Comparison of ENCODE assay signal across 19 cellular contexts in the genomic region with DNA sequence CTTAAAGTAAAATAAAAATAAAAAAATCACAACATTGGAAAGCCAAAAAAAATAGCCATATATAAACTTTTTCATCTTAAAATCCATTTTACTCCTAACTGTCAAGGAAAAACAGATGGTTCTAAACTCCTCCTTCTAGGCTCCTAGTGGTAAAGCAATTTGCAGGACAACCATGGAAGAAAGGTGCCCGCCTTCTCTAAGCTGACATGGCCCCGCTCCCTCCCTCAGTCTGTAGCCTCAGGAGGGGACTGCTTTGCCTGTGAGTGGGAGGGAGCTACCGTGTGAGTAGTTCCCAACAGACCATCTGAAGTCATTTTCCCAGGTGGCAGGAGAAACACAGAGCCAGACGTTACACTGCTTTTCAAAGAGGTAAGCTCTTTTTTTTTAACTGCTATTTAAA.
"Had no signal": no experiment of that assay in that cellular context is flagged by ENCODE, and none has a peak within 500 bp of the region (broad histone marks: within the 10 kb centered on the region; RNA-seq: fewer than 3 reads in every experiment).

No MANE protein-coding gene starts in this region.

- H3K4me1 Mint-ChIP-seq: T-helper 17 cell had no signal

- H3K4me3 Mint-ChIP-seq: activated CD8-positive, alpha-beta T cell treated with anti-CD3 and anti-CD28 coated beads, Interleukin-2, amount 10 ng/mL, durations not matched to agents 7 days and 5 days; T-helper 17 cell had no signal

- H3K27ac ChIP-seq: breast epithelium had no signal

- H3K27ac Mint-ChIP-seq: activated CD8-positive, alpha-beta T cell treated with anti-CD3 and anti-CD28 coated beads, Interleukin-2, amount 10 ng/mL, durations not matched to agents 7 days and 5 days; T-helper 17 cell had no signal

- H3K4me1 ChIP-seq: breast epithelium had no signal

- H3K9me3 ChIP-seq: breast epithelium had no signal

- DNase-seq: activated CD4-positive, alpha-beta T cell treated with anti-CD3 and anti-CD28 coated beads, Interleukin-2, amount 50 U/mL, for 1 hour; activated CD4-positive, CD25-positive, alpha-beta regulatory T cell; activated CD8-positive, alpha-beta memory T cell treated with anti-CD3 and anti-CD28 coated beads, Interleukin-2, amount 50 U/mL, for 48 hours; activated CD8-positive, alpha-beta T cell treated with anti-CD3 and anti-CD28 coated beads, Interleukin-2, amount 10 ng/mL, durations not matched to agents 7 days and 5 days; activated naive CD4-positive, alpha-beta T cell treated with anti-CD3 and anti-CD28 coated beads, Interleukin-2, amount 50 U/mL, for 16 hours; activated T-cell treated with anti-CD3 and anti-CD28 coated beads, Interleukin-2, amount 50 U/mL, for 1 hour; aorta; caudate nucleus; Karpas-422; MM.1S; NCI-H1105; NCI-H1436; NCI-H1694 treated with DMSO at 0.1 percent for 48 hours; NCI-H2029 treated with DMSO at 0.1 percent for 48 hours; NCI-H69; SIG-M5; T-helper 17 cell; T-helper 9 cell had no signal

- H3K27me3 ChIP-seq: breast epithelium had no signal

- H3K4me3 ChIP-seq: breast epithelium had no signal

- H3K36me3 ChIP-seq: breast epithelium had no signal

- H3K27me3 Mint-ChIP-seq: T-helper 17 cell had no signal
